In genomic region chr10:128416231-128416630, GRCh38 we compare ENCODE assay signal across 19 cellular contexts.
DNase-seq lines count a peak whose midpoint lies in the region; ATAC-seq, FAIRE-seq and TF ChIP-seq lines count a peak whose summit lies in the region.
"Had no signal": no experiment of that assay in that cellular context is flagged by ENCODE, and none has a peak within 500 bp of the region (broad histone marks: within the 10 kb centered on the region; RNA-seq: fewer than 3 reads in every experiment).

No MANE protein-coding gene starts in this region.

- no peak overlapping the region for H3K4me3 Mint-ChIP-seq in osteocyte (ENCODE audit: unreplicated experiment)
- H3K4me3 Mint-ChIP-seq: CD8-positive, alpha-beta T cell; GM23338; H9 had no signal

- TF ChIP-seq RAD21 in HepG2 (CRISPR knock-in tag; IDR thresholded peaks at IDR 0.05) (no peak), H1 (IDR thresholded peaks at IDR 0.05 in 1 of 2, conservative IDR thresholded peaks at IDR 0.05 in 1 of 2; ENCODE audit: low read depth in 2 of 2, low read length in 2 of 2) (no peak)

- no peak overlapping the region for H3K4ac ChIP-seq in H1 (replicated peaks; ENCODE audit: insufficient read length, low read depth, low read length)

- no peak overlapping the region for H4K91ac ChIP-seq in H1 (replicated peaks; ENCODE audit: insufficient read length, low read length)

- H3K36me3 ChIP-seq in HepG2 (replicated peaks in 1 of 2; ENCODE audit: control insufficient read depth in 1 of 2, insufficient read depth in 2 of 2, low read length in 2 of 2), result no peaks in the 10 kb centered on the region
- H3K36me3 ChIP-seq in right lobe of liver, result no peaks in the 10 kb centered on the region
- H3K36me3 ChIP-seq in H1 (ENCODE audit: control insufficient read depth in 2 of 4, insufficient read depth in 4 of 4, low read length in 3 of 4), result no peaks in the 10 kb centered on the region

- no peaks in the 10 kb centered on the region for H3K79me1 ChIP-seq in H1 (ENCODE audit: low read depth, low read length)

- intact Hi-C loops in HepG2 (cut with micrococcal nuclease; ENCODE audit: unreplicated experiment) (no loop called here), right lobe of liver (cut with DNase I) (no loop called here)

- H3K23ac ChIP-seq in H1 (ENCODE audit: insufficient read length), result no peak overlapping the region

- H3K14ac ChIP-seq in H1 (ENCODE audit: insufficient read length), result no peak overlapping the region

- no peak overlapping the region for H2BK15ac ChIP-seq in H1 (ENCODE audit: low read length)

- H2AFZ ChIP-seq in HepG2 (ENCODE audit: low read length) (no peak overlapping the region), H1 (ENCODE audit: low read length) (no peak overlapping the region)
- H2AFZ ChIP-seq: GM23338 had no signal

- H4K8ac ChIP-seq in H1 (ENCODE audit: extremely low read depth, insufficient read depth, low read length), result no peak overlapping the region

- no peak overlapping the region for H2BK20ac ChIP-seq in H1 (ENCODE audit: low read length)

- no peak overlapping the region for H2BK120ac ChIP-seq in H1 (replicated peaks; ENCODE audit: low read depth, low read length)

- H4K5ac ChIP-seq in H1 (ENCODE audit: insufficient read length, low read depth, low read length), result no peak overlapping the region

- POLR2A ChIA-PET in HepG2 (lab: Yijun Ruan, JAX), result no interaction called here
- POLR2A ChIA-PET in H1 (lab: Charles Lee; ENCODE audit: partially characterized antibody), result no interaction called here

- H3K9me3 Mint-ChIP-seq in osteocyte (ENCODE audit: unreplicated experiment), result peaks cover 43% of the 10 kb centered on the region
- H3K9me3 Mint-ChIP-seq: CD8-positive, alpha-beta T cell; GM23338 had no signal

- TF ChIP-seq EP300 in HepG2 (IDR thresholded peaks at IDR 0.05; ENCODE audit: low read depth in 2 of 2, low read length in 2 of 2), result no peak
- no peak for TF ChIP-seq EP300 in HepG2 (CRISPR knock-in tag; IDR thresholded peaks at IDR 0.05; ENCODE audit: borderline replicate concordance)
- TF ChIP-seq EP300 in H1 (IDR thresholded peaks at IDR 0.05; ENCODE audit: borderline replicate concordance in 1 of 2, low read depth in 2 of 2, low read length in 2 of 2), result no peak

- 3% methylated on average over 6 of the region's 6 CpGs for whole genome bisulfite sequencing in HepG2 (ENCODE audit: low lambda C conversion rate)
- WGBS in right lobe of liver (ENCODE audit: insufficient coverage, low coverage, low lambda C conversion rate, missing lambda C conversion rate), result 61% methylated on average over 5 of the region's 6 CpGs
- WGBS in H1 (ENCODE audit: extremely low coverage in 1 of 2, insufficient coverage in 1 of 2, insufficient read length in 1 of 2, insufficient replicate concordance in 2 of 2, low coverage in 1 of 2, low lambda C conversion rate in 2 of 2, missing lambda C conversion rate in 1 of 2), 2 experiments, result 91% methylated on average over 6 of the region's 6 CpGs; no CpG with 5 or more reads in 1 of the 2 experiments

- H3K27me3 ChIP-seq in HepG2 (ENCODE audit: control insufficient read depth in 1 of 2, insufficient read depth in 2 of 2, low read length in 2 of 2) (peaks cover 0 to 6% of the 10 kb centered on the region in 2 experiments; a peak in 1 of 5 replicates), right lobe of liver (no peaks in the 10 kb centered on the region), H1 (replicated peaks in 1 of 4; ENCODE audit: control insufficient read depth in 3 of 4, extremely low read depth in 1 of 4, insufficient read depth in 3 of 4, low read length in 3 of 4) (no peaks in the 10 kb centered on the region)

- H3K27ac ChIP-seq in HepG2 (ENCODE audit: extremely low read length, insufficient read depth, low read length) (no peak overlapping the region), right lobe of liver (no peak overlapping the region), H1 (ENCODE audit: low read depth, low read length) (no peak overlapping the region)
- H3K27ac ChIP-seq: A549 had no signal

- no peak overlapping the region for H3K27ac Mint-ChIP-seq in osteocyte (ENCODE audit: unreplicated experiment)
- H3K27ac Mint-ChIP-seq: CD8-positive, alpha-beta T cell; GM23338; H9 had no signal

- no peak overlapping the region for H2BK12ac ChIP-seq in H1 (ENCODE audit: low read depth, low read length)

- H3K23me2 ChIP-seq in H1 (ENCODE audit: low read depth, low read length), result no peaks in the 10 kb centered on the region

- H3K4me2 ChIP-seq in HepG2 (ENCODE audit: low read depth, low read length), result no peak overlapping the region
- H3K4me2 ChIP-seq in H1 (ENCODE audit: insufficient read depth in 1 of 2, low read depth in 2 of 2, low read length in 2 of 2), result no peak overlapping the region
- H3K4me2 ChIP-seq: A549, GM23338 had no signal

- CTCF ChIA-PET in HepG2 (lab: Yijun Ruan, JAX; ENCODE audit: low intra/inter-chr PET ratio, low total read pairs), result no interaction called here
- CTCF ChIA-PET in H1 (lab: Charles Lee; ENCODE audit: partially characterized antibody), result no interaction called here

- H3K79me2 ChIP-seq in HepG2 (ENCODE audit: insufficient read depth, low read length) (no peaks in the 10 kb centered on the region), H1 (ENCODE audit: control insufficient read depth in 1 of 2, insufficient read depth in 2 of 2, low read length in 2 of 2) (no peaks in the 10 kb centered on the region)

- H3K9me3 ChIP-seq in HepG2 (ENCODE audit: low read length) (no peaks in the 10 kb centered on the region), right lobe of liver (no peaks in the 10 kb centered on the region), H1 (ENCODE audit: insufficient read depth in 2 of 2, low read depth in 1 of 2, low read length in 1 of 2) (no peaks in the 10 kb centered on the region)
- H3K9me3 ChIP-seq: A549, Caco-2 had no signal

- H3K9ac ChIP-seq in HepG2 (ENCODE audit: insufficient read depth, low read depth, low read length) (no peak overlapping the region), H1 (replicated peaks in 1 of 4; ENCODE audit: extremely low read depth in 1 of 4, low read depth in 3 of 4, low read length in 3 of 4) (no peak overlapping the region)

- H3K36me3 Mint-ChIP-seq in osteocyte (ENCODE audit: unreplicated experiment), result no peaks in the 10 kb centered on the region
- H3K36me3 Mint-ChIP-seq: CD8-positive, alpha-beta T cell had no signal

- no peak overlapping the region for H2BK5ac ChIP-seq in H1 (ENCODE audit: low read depth, low read length)

- H3K18ac ChIP-seq in H1 (ENCODE audit: extremely low read depth, low read length), result no peak overlapping the region

- H4K20me1 ChIP-seq in HepG2 (ENCODE audit: insufficient read depth, low read length), result no peaks in the 10 kb centered on the region
- no peaks in the 10 kb centered on the region for H4K20me1 ChIP-seq in H1 (replicated peaks in 1 of 2; ENCODE audit: control insufficient read depth in 1 of 2, insufficient read depth in 2 of 2, low read length in 2 of 2)

- DNase-seq in HepG2 (ENCODE audit: low spot score) (no peak), right lobe of liver (no peak), H1 (ENCODE audit: low read depth in 1 of 2, low spot score in 2 of 2) (peak in 1 of 2 experiments; percentile 11), osteocyte (ENCODE audit: extremely low spot score, unreplicated experiment) (peak; percentile 17), AG08396 (ENCODE audit: low spot score) (no peak)
- DNase-seq in stimulated activated CD4-positive, alpha-beta T cell treated with anti-CD3 and anti-CD28 coated beads, Interleukin-15, amount 100 ng/mL, for 24 hours, result no peak
- no peak for DNase-seq in activated effector memory CD4-positive, alpha-beta T cell treated with Interleukin-2 at 50 U/mL for 16 hours
- DNase-seq: 8988T; ACHN; C1 segment of cervical spinal cord; Caco-2; CD8-positive, alpha-beta T cell; DMS153; DND-41; H9 had no signal

- H3K56ac ChIP-seq in H1 (replicated peaks; ENCODE audit: insufficient read length, low read depth, low read length), result no peak overlapping the region

- no peaks in the 10 kb centered on the region for H3K4me1 Mint-ChIP-seq in osteocyte (ENCODE audit: unreplicated experiment)

- ATAC-seq in HepG2, result no peak
- ATAC-seq in right lobe of liver, result no peak
- ATAC-seq: A549; CD8-positive, alpha-beta T cell; GM23338; HCT116 had no signal

- in situ Hi-C loops in HepG2 (cut with HindIII; ENCODE audit: extremely low pct_ligation_motif_present, low pct_unique_long_range_greater_than_20kb), result no loop called here

- no peak for TF ChIP-seq POLR2A in HepG2 (IDR thresholded peaks at IDR 0.05; ENCODE audit: insufficient read depth in 1 of 2, low read depth in 2 of 2, low read length in 2 of 2)
- TF ChIP-seq POLR2A in right lobe of liver (IDR thresholded peaks at IDR 0.05), result no peak
- TF ChIP-seq POLR2A in H1 (IDR thresholded peaks at IDR 0.05; ENCODE audit: control extremely low read depth in 1 of 2, low read depth in 2 of 2, low read length in 2 of 2), result no peak

- no peaks in the 10 kb centered on the region for H3K27me3 Mint-ChIP-seq in osteocyte (ENCODE audit: unreplicated experiment)

- H3K4me1 ChIP-seq in HepG2 (ENCODE audit: insufficient read depth, low read length), result no peaks in the 10 kb centered on the region
- no peaks in the 10 kb centered on the region for H3K4me1 ChIP-seq in right lobe of liver
- peaks cover 0 to 6% (median 0%) of the 10 kb centered on the region in 4 experiments; a peak in 3 of 7 replicates for H3K4me1 ChIP-seq in H1 (replicated peaks in 1 of 4; ENCODE audit: control insufficient read depth in 3 of 4, insufficient read depth in 4 of 4, low read length in 3 of 4)
- H3K4me1 ChIP-seq: A549, Caco-2 had no signal

- 0 out of 2 replicates have a peak overlapping the region, but pooled peaks have one; percentile 68 for H2AK5ac ChIP-seq in H1 (ENCODE audit: low read depth, low read length)

- FAIRE-seq in HepG2 (lab: Jason Lieb, UNC) (no peak), H1 (lab: Jason Lieb, UNC) (no peak)
- FAIRE-seq: A549, GM12892 had no signal

- TF ChIP-seq CTCF in HepG2 (CRISPR knock-in tag; IDR thresholded peaks at IDR 0.05) (no peak), right lobe of liver (IDR thresholded peaks at IDR 0.05) (no peak), H1 (IDR thresholded peaks at IDR 0.05; ENCODE audit: control extremely low read depth in 1 of 3, insufficient read depth in 1 of 3, low read depth in 1 of 3, low read length in 3 of 3) (no peak), osteocyte (IDR thresholded peaks at IDR 0.05) (no peak)

- no peak overlapping the region for H3K4me3 ChIP-seq in HepG2 (replicated peaks in 1 of 3; ENCODE audit: insufficient read depth in 1 of 3, low read depth in 2 of 3, low read length in 3 of 3)
- H3K4me3 ChIP-seq in right lobe of liver, result no peak overlapping the region
- H3K4me3 ChIP-seq in H1 (ENCODE audit: extremely low read depth in 1 of 4, insufficient read depth in 2 of 4, low read depth in 3 of 4, low read length in 4 of 4), result no peak overlapping the region
- H3K4me3 ChIP-seq: A549, GM23338 had no signal

- no TSS peak for BruUV-seq in HepG2 (replicated peaks; lab: Mats Ljungman, UMichigan)

TF ChIP-seq in HepG2, 621 proteins besides CTCF, POLR2A, EP300 and RAD21 (continues in another document):
- no peak for TF ChIP-seq ZNF432 (CRISPR knock-in tag; IDR thresholded peaks at IDR 0.05; ENCODE audit: borderline replicate concordance)

TF ChIP-seq in H1, 55 proteins besides CTCF, POLR2A, EP300 and RAD21 (continues in another document):
- no peak for TF ChIP-seq ASH2L (IDR thresholded peaks at IDR 0.05; ENCODE audit: low read length)
- TF ChIP-seq SRF (IDR thresholded peaks at IDR 0.05; ENCODE audit: low read depth, low read length), result no peak
- no peak for TF ChIP-seq GTF2F1 (IDR thresholded peaks at IDR 0.05; ENCODE audit: borderline replicate concordance, low read depth, low read length)
- TF ChIP-seq CHD1 (IDR thresholded peaks at IDR 0.05; ENCODE audit: low read depth, low read length), result no peak
